32 cellular contexts compared by ENCODE assay signal in genomic region chr16:84218176-84218776, GRCh38. TPM values are rescaled to one million over a fixed set of nuclear protein-coding genes. Genes with fewer than 3 reads are reported as not detected.
"Had no signal": no experiment of that assay in that cellular context is flagged by ENCODE, and none has a peak within 500 bp of the region (broad histone marks: within the 10 kb centered on the region; RNA-seq: fewer than 3 reads in every experiment).

No MANE protein-coding gene starts in this region.

- H3K4me1 Mint-ChIP-seq: activated CD4-positive, alpha-beta T cell treated with anti-CD3 and anti-CD28 coated beads, Interleukin-2, amount 10 ng/mL, durations not matched to agents 7 days and 5 days; activated CD8-positive, alpha-beta memory T cell treated with anti-CD3 and anti-CD28 coated beads, Interleukin-2, amount 10 ng/mL, durations not matched to agents 7 days and 5 days; activated naive CD4-positive, alpha-beta T cell treated with anti-CD3 and anti-CD28 coated beads, Interleukin-2, amount 10 ng/mL, durations not matched to agents 7 days and 5 days; memory B cell had no signal

- H3K36me3 Mint-ChIP-seq: activated CD8-positive, alpha-beta memory T cell treated with anti-CD3 and anti-CD28 coated beads, Interleukin-2, amount 10 ng/mL, durations not matched to agents 7 days and 5 days; activated naive CD4-positive, alpha-beta T cell treated with anti-CD3 and anti-CD28 coated beads, Interleukin-2, amount 10 ng/mL, durations not matched to agents 7 days and 5 days; brain; memory B cell had no signal

- ATAC-seq: activated CD4-positive, CD25-positive, alpha-beta regulatory T cell treated with anti-CD3 and anti-CD28 coated beads, Interleukin-2, amount 50 U/mL, for 24 hours; activated CD8-positive, alpha-beta memory T cell treated with anti-CD3 and anti-CD28 coated beads, Interleukin-2, amount 10 ng/mL, durations not matched to agents 7 days and 5 days; activated CD8-positive, alpha-beta T cell treated with anti-CD3 and anti-CD28 coated beads for 36 hours; left cardiac atrium; upper lobe of right lung had no signal

- DNase-seq: activated CD4-positive, alpha-beta T cell treated with anti-CD3 and anti-CD28 coated beads, Interleukin-2, amount 10 ng/mL, durations not matched to agents 7 days and 5 days; activated CD8-positive, alpha-beta memory T cell treated with anti-CD3 and anti-CD28 coated beads, Interleukin-2, amount 10 ng/mL, durations not matched to agents 7 days and 5 days; activated CD8-positive, alpha-beta T cell treated with anti-CD3 and anti-CD28 coated beads for 36 hours; activated effector memory CD4-positive, alpha-beta T cell treated with anti-CD3 and anti-CD28 coated beads, Interleukin-2, amount 50 U/mL, for 16 hours; activated naive CD4-positive, alpha-beta T cell treated with anti-CD3 and anti-CD28 coated beads, Interleukin-2, amount 10 ng/mL, durations not matched to agents 7 days and 5 days; activated T-cell treated with anti-CD3 and anti-CD28 coated beads for 4 hours; amygdala; caudate nucleus; effector CD4-positive, alpha-beta T cell; head of caudate nucleus; hypothalamus; left cardiac atrium; occipital lobe; sigmoid colon; stimulated activated CD4-positive, alpha-beta T cell treated with anti-CD3 and anti-CD28 coated beads, Interleukin-4, amount 100 ng/mL, for 1 hour; stimulated activated naive CD4-positive, alpha-beta T cell treated with Interleukin-2 at 50 U/mL for 16 hours; upper lobe of right lung had no signal

- H3K4me1 ChIP-seq: sigmoid colon, upper lobe of right lung had no signal

- H3K4me3 Mint-ChIP-seq: activated CD4-positive, alpha-beta T cell treated with anti-CD3 and anti-CD28 coated beads, Interleukin-2, amount 10 ng/mL, durations not matched to agents 7 days and 5 days; activated CD8-positive, alpha-beta memory T cell treated with anti-CD3 and anti-CD28 coated beads, Interleukin-2, amount 10 ng/mL, durations not matched to agents 7 days and 5 days; activated CD8-positive, alpha-beta T cell treated with anti-CD3 and anti-CD28 coated beads for 36 hours; activated naive CD4-positive, alpha-beta T cell treated with anti-CD3 and anti-CD28 coated beads, Interleukin-2, amount 10 ng/mL, durations not matched to agents 7 days and 5 days; brain; dendritic cell treated with granulocyte-macrophage colony-stimulating factor and Interleukin-4, amounts not matched to agents 40 ng/mL and 50 ng/mL, for 4 days; memory B cell; nephron had no signal

- H3K27me3 Mint-ChIP-seq: activated CD4-positive, alpha-beta T cell treated with anti-CD3 and anti-CD28 coated beads, Interleukin-2, amount 10 ng/mL, durations not matched to agents 7 days and 5 days; activated CD8-positive, alpha-beta memory T cell treated with anti-CD3 and anti-CD28 coated beads, Interleukin-2, amount 10 ng/mL, durations not matched to agents 7 days and 5 days; activated CD8-positive, alpha-beta T cell treated with anti-CD3 and anti-CD28 coated beads for 36 hours had no signal

- H3K27ac Mint-ChIP-seq: activated CD4-positive, alpha-beta T cell treated with anti-CD3 and anti-CD28 coated beads, Interleukin-2, amount 10 ng/mL, durations not matched to agents 7 days and 5 days; activated CD8-positive, alpha-beta memory T cell treated with anti-CD3 and anti-CD28 coated beads, Interleukin-2, amount 10 ng/mL, durations not matched to agents 7 days and 5 days; activated CD8-positive, alpha-beta T cell treated with anti-CD3 and anti-CD28 coated beads for 36 hours; activated naive CD4-positive, alpha-beta T cell treated with anti-CD3 and anti-CD28 coated beads, Interleukin-2, amount 10 ng/mL, durations not matched to agents 7 days and 5 days; dendritic cell treated with granulocyte-macrophage colony-stimulating factor and Interleukin-4, amounts not matched to agents 40 ng/mL and 50 ng/mL, for 4 days; memory B cell; nephron had no signal

- FAIRE-seq: frontal cortex, islet of Langerhans had no signal

- H3K27ac ChIP-seq: sigmoid colon, upper lobe of right lung had no signal

- H3K9me3 Mint-ChIP-seq: activated CD4-positive, alpha-beta T cell treated with anti-CD3 and anti-CD28 coated beads, Interleukin-2, amount 10 ng/mL, durations not matched to agents 7 days and 5 days; activated CD8-positive, alpha-beta T cell treated with anti-CD3 and anti-CD28 coated beads for 36 hours; activated naive CD4-positive, alpha-beta T cell treated with anti-CD3 and anti-CD28 coated beads, Interleukin-2, amount 10 ng/mL, durations not matched to agents 7 days and 5 days; brain; dendritic cell treated with granulocyte-macrophage colony-stimulating factor and Interleukin-4, amounts not matched to agents 40 ng/mL and 50 ng/mL, for 4 days; memory B cell; nephron had no signal

- H3K36me3 ChIP-seq: sigmoid colon, upper lobe of right lung had no signal

- H3K4me3 ChIP-seq: sigmoid colon, upper lobe of right lung had no signal

- H3K27me3 ChIP-seq: sigmoid colon, upper lobe of right lung had no signal

RNA-seq across cellular contexts. Expression of gene KCNG4, which starts 21.5 kb away (rescaled TPM):
- total RNA-seq: activated CD4-positive, alpha-beta T cell treated with anti-CD3 and anti-CD28 coated beads, Interleukin-2, amount 10 ng/mL, durations not matched to agents 7 days and 5 days; activated CD8-positive, alpha-beta memory T cell treated with anti-CD3 and anti-CD28 coated beads, Interleukin-2, amount 10 ng/mL, durations not matched to agents 7 days and 5 days; activated CD8-positive, alpha-beta T cell treated with anti-CD3 and anti-CD28 coated beads for 36 hours; frontal cortex; left cardiac atrium; lower leg skin; mononuclear cell; occipital lobe; renal cortical epithelial cell; sigmoid colon; subcutaneous adipose tissue; T-helper 2 cell treated with Interferon-gamma antibody and Interleukin-4, amounts not matched to agents 100 ng/mL and 5 ng/mL, for 36 hours; upper lobe of right lung had no signal
- polyA plus RNA-seq: esophagus, sigmoid colon, thymus had no signal

RNA-seq across cellular contexts. Expression of gene ADAD2, which starts 27.3 kb away (rescaled TPM):
- total RNA-seq: activated CD4-positive, alpha-beta T cell treated with anti-CD3 and anti-CD28 coated beads, Interleukin-2, amount 10 ng/mL, durations not matched to agents 7 days and 5 days; activated CD8-positive, alpha-beta memory T cell treated with anti-CD3 and anti-CD28 coated beads, Interleukin-2, amount 10 ng/mL, durations not matched to agents 7 days and 5 days; frontal cortex; mononuclear cell; myocyte; occipital lobe; renal cortical epithelial cell; T-helper 2 cell treated with Interferon-gamma antibody and Interleukin-4, amounts not matched to agents 100 ng/mL and 5 ng/mL, for 36 hours had no signal
